Comparison of ENCODE assay signal across 21 cellular contexts in the genomic region with DNA sequence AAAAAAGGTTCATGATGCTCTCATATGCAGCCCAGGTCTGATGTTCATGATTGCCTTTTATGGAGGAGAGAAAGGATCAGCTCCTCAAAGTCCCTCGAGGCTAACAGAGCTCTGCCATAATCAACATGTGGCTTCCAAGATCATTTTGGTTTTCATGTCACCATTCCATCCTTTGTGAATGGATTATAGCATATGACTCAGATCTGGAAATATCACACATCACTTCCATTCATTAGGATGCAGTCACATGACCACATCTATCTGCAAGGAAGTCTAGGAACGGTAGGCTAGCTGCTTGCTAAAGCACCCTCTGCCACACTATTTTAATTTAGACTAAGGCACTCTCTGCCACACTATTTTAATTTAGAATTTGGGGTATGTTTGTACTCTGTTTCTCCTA.
DNase-seq lines count a peak whose midpoint lies in the region; ATAC-seq, FAIRE-seq and TF ChIP-seq lines count a peak whose summit lies in the region.
"Had no signal": no experiment of that assay in that cellular context is flagged by ENCODE, and none has a peak within 500 bp of the region (broad histone marks: within the 10 kb centered on the region; RNA-seq: fewer than 3 reads in every experiment).

No MANE protein-coding gene starts in this region.

- no peak for TF ChIP-seq CTCF in A673 (conservative IDR thresholded peaks at IDR 0.05; ENCODE audit: low read depth, low read length)
- TF ChIP-seq CTCF in astrocyte (IDR thresholded peaks at IDR 0.05; ENCODE audit: insufficient read depth, low read depth, low read length) = no peak
- TF ChIP-seq CTCF in fibroblast of mammary gland (conservative IDR thresholded peaks at IDR 0.05; ENCODE audit: control insufficient read depth, insufficient read depth, low read depth, low read length) = no peak
- no peak for TF ChIP-seq CTCF in HFFc6 (IDR thresholded peaks at IDR 0.05)
- no peak for TF ChIP-seq CTCF in smooth muscle cell (IDR thresholded peaks at IDR 0.05; ENCODE audit: borderline replicate concordance, insufficient read depth, poor library complexity, severe bottlenecking)

- no peak overlapping the region for H3K9ac ChIP-seq in astrocyte (ENCODE audit: low read length)
- H3K9ac ChIP-seq in smooth muscle cell (ENCODE audit: low read depth) = no peak overlapping the region

- 41% methylated on average over 2 of the region's 2 CpGs for WGBS in smooth muscle cell (ENCODE audit: low lambda C conversion rate)

- no peak for ATAC-seq in HG02970 (IDR thresholded peaks at IDR 0.05; ENCODE audit: low FRiP score, unreplicated experiment)
- ATAC-seq: T-cell had no signal

- no peaks in the 10 kb centered on the region for H3K9me3 ChIP-seq in A673 (ENCODE audit: low read depth, low read length, poor library complexity, severe bottlenecking)
- no peaks in the 10 kb centered on the region for H3K9me3 ChIP-seq in astrocyte (ENCODE audit: insufficient read depth, low read depth, low read length)
- H3K9me3 ChIP-seq in smooth muscle cell (replicated peaks; ENCODE audit: low read depth) = no peaks in the 10 kb centered on the region
- H3K9me3 ChIP-seq: HAP-1, MG63 had no signal

- H3K79me2 ChIP-seq in astrocyte (ENCODE audit: insufficient read depth, low read length) = no peaks in the 10 kb centered on the region
- H3K79me2 ChIP-seq in smooth muscle cell (ENCODE audit: low read depth) = no peaks in the 10 kb centered on the region

- H3K27ac ChIP-seq in A673 (ENCODE audit: low read depth, low read length, poor library complexity, severe bottlenecking) (no peak overlapping the region), astrocyte (ENCODE audit: low read depth, low read length) (no peak overlapping the region), smooth muscle cell (ENCODE audit: low read depth) (no peak overlapping the region)
- H3K27ac ChIP-seq: C4-2B had no signal

- intact Hi-C loops in A673 (cut with micrococcal nuclease; ENCODE audit: unreplicated experiment) = no loop called here

- no peaks in the 10 kb centered on the region for H3K4me1 Mint-ChIP-seq in astrocyte (ENCODE audit: low read depth, unreplicated experiment)
- H3K4me1 Mint-ChIP-seq in HFFc6 (ENCODE audit: low read depth) = no peaks in the 10 kb centered on the region
- H3K4me1 Mint-ChIP-seq: T-cell had no signal

- FAIRE-seq in astrocyte (lab: Jason Lieb, UNC) = no peak
- FAIRE-seq: GM19239 had no signal

- H2AFZ ChIP-seq in astrocyte (ENCODE audit: low read depth, low read length) = no peak overlapping the region
- H2AFZ ChIP-seq in smooth muscle cell (ENCODE audit: low read depth) = no peak overlapping the region

- H3F3A ChIP-seq in smooth muscle cell (ENCODE audit: low read depth) = no peaks in the 10 kb centered on the region

- H3K36me3 Mint-ChIP-seq in astrocyte (ENCODE audit: low read depth, unreplicated experiment) (no peaks in the 10 kb centered on the region), HFFc6 (ENCODE audit: low read depth) (no peaks in the 10 kb centered on the region)
- H3K36me3 Mint-ChIP-seq: T-cell had no signal

- H3K4me3 Mint-ChIP-seq in astrocyte (ENCODE audit: unreplicated experiment) (no peak overlapping the region), HFFc6 (no peak overlapping the region)
- H3K4me3 Mint-ChIP-seq: T-cell had no signal

- H4K20me1 ChIP-seq in astrocyte (ENCODE audit: insufficient read depth, low read length) (no peaks in the 10 kb centered on the region), smooth muscle cell (ENCODE audit: low read depth) (no peaks in the 10 kb centered on the region)

- H3K9me3 Mint-ChIP-seq in astrocyte (ENCODE audit: unreplicated experiment) (no peaks in the 10 kb centered on the region), HFFc6 (no peaks in the 10 kb centered on the region)
- H3K9me3 Mint-ChIP-seq: T-cell had no signal

- no peaks in the 10 kb centered on the region for H3K27me3 ChIP-seq in A673 (replicated peaks; ENCODE audit: insufficient read depth, low read depth, low read length, poor library complexity)
- no peaks in the 10 kb centered on the region for H3K27me3 ChIP-seq in astrocyte (ENCODE audit: insufficient read depth, low read length)
- H3K27me3 ChIP-seq in smooth muscle cell (ENCODE audit: low read depth) = no peaks in the 10 kb centered on the region
- H3K27me3 ChIP-seq: MG63 had no signal

- no peak overlapping the region for H3K27ac Mint-ChIP-seq in astrocyte (ENCODE audit: unreplicated experiment)
- H3K27ac Mint-ChIP-seq in HFFc6 = no peak overlapping the region
- H3K27ac Mint-ChIP-seq: T-cell had no signal

- no TSS peak for BruUV-seq in A673 (replicated peaks; lab: Mats Ljungman, UMichigan)

- CTCF ChIA-PET in A673 (lab: Charles Lee) = no interaction called here

- peak; percentile 3 for DNase-seq in A673 (ENCODE audit: low spot score)
- peak; percentile 26 for DNase-seq in HT1080 (ENCODE audit: low read depth)
- peak; percentile 30 for DNase-seq in astrocyte (ENCODE audit: low read depth)
- DNase-seq in fibroblast of mammary gland (ENCODE audit: low read depth) = peak; percentile 16
- DNase-seq in HFFc6 = no peak
- DNase-seq in NCI-H2081 treated with DMSO at 0.1 percent for 48 hours (lab: John Stamatoyannopoulos, UW) = no peak
- no peak for DNase-seq in smooth muscle cell (lab: John Stamatoyannopoulos, UW; ENCODE audit: unreplicated experiment)
- DNase-seq: DMS 273 treated with DMSO at 0.1 percent for 48 hours; KBM-7; MG63; NCI-H1092; NCI-H146; NCI-H2107; NCI-H526 treated with DMSO at 0.1 percent for 48 hours; NK-92 treated with Interleukin-12 subunit alpha and Interleukin-12 subunit beta, amount 100 ng/mL, for 24 hours; OCI-M1; T-cell had no signal

- H3K36me3 ChIP-seq in A673 (ENCODE audit: insufficient read depth, low read length, poor library complexity, severe bottlenecking) (no peaks in the 10 kb centered on the region), astrocyte (ENCODE audit: insufficient read depth, low read length) (no peaks in the 10 kb centered on the region), smooth muscle cell (ENCODE audit: low read depth) (no peaks in the 10 kb centered on the region)
- H3K36me3 ChIP-seq: HAP-1, MG63 had no signal

- H3K4me1 ChIP-seq in A673 (ENCODE audit: insufficient read depth, low read length, poor library complexity, severe bottlenecking) (no peaks in the 10 kb centered on the region), astrocyte (ENCODE audit: insufficient read depth, low read length) (no peaks in the 10 kb centered on the region), smooth muscle cell (ENCODE audit: low read depth) (no peaks in the 10 kb centered on the region)
- H3K4me1 ChIP-seq: HAP-1 had no signal

- no peak overlapping the region for H3K4me2 ChIP-seq in astrocyte (ENCODE audit: low read length)
- no peak overlapping the region for H3K4me2 ChIP-seq in smooth muscle cell

- no peaks in the 10 kb centered on the region for H3K27me3 Mint-ChIP-seq in astrocyte (ENCODE audit: low read depth, unreplicated experiment)
- no peaks in the 10 kb centered on the region for H3K27me3 Mint-ChIP-seq in HFFc6 (ENCODE audit: insufficient read depth)

- H3K4me3 ChIP-seq in A673 (ENCODE audit: low read depth, low read length, poor library complexity, severe bottlenecking) = no peak overlapping the region
- H3K4me3 ChIP-seq in astrocyte (ENCODE audit: insufficient read depth, low read depth, low read length) = no peak overlapping the region
- H3K4me3 ChIP-seq in fibroblast of mammary gland (ENCODE audit: control insufficient read depth, low read depth, low read length) = no peak overlapping the region
- H3K4me3 ChIP-seq in smooth muscle cell = no peak overlapping the region
- H3K4me3 ChIP-seq: HAP-1, MG63 had no signal

- POLR2A ChIA-PET in A673 (lab: Charles Lee; ENCODE audit: low non-redundant PET) = no interaction called here

Comparison
In these comparisons a context has a peak if more than half of its experiments do, and no peak if none do; other contexts are left out.
1. DNase-seq: peak in A673 (single experiment), HT1080 (single experiment), astrocyte (single experiment) and fibroblast of mammary gland (single experiment); none in HFFc6 (single experiment), NCI-H2081 treated with DMSO at 0.1 percent for 48 hours (single experiment) and smooth muscle cell (single experiment).